Comparison of ENCODE assay signal across 14 cellular contexts in genomic region chr4:138192113-138192512, GRCh38. TPM values are rescaled to one million over a fixed set of nuclear protein-coding genes. Genes with fewer than 3 reads are reported as not detected.
A peak's percentile ranks its signal among the peaks of the same experiment; 100 is the strongest.
DNase-seq lines count a peak whose midpoint lies in the region; ATAC-seq, FAIRE-seq and TF ChIP-seq lines count a peak whose summit lies in the region.
"Had no signal": no experiment of that assay in that cellular context is flagged by ENCODE, and none has a peak within 500 bp of the region (broad histone marks: within the 10 kb centered on the region; RNA-seq: fewer than 3 reads in every experiment).

No MANE protein-coding gene starts in this region.

- BruUV-seq in K562 (replicated peaks; lab: Mats Ljungman, UMichigan), result no TSS peak

- H3K4me1 ChIP-seq in K562 (replicated peaks in 1 of 2; ENCODE audit: control insufficient read depth in 2 of 2, insufficient read depth in 2 of 2, low read length in 2 of 2) (0 out of 5 replicates have a peak, but pooled peaks cover 0 to 7% of the 10 kb centered on the region in 2 experiments), psoas muscle (no peaks in the 10 kb centered on the region)
- no peaks in the 10 kb centered on the region for H3K4me1 ChIP-seq in naive thymus-derived CD4-positive, alpha-beta T cell (ENCODE audit: control insufficient read depth in 2 of 2, insufficient read depth in 2 of 2, low read length in 2 of 2)
- H3K4me1 ChIP-seq: uterus had no signal

- H3K27ac ChIP-seq in K562 (ENCODE audit: extremely low read depth, low read depth, low read length) (no peak overlapping the region), psoas muscle (no peak overlapping the region)
- H3K27ac ChIP-seq in naive thymus-derived CD4-positive, alpha-beta T cell (ENCODE audit: low read depth, low read length), result no peak overlapping the region
- H3K27ac ChIP-seq: uterus had no signal

- peak; percentile 35 for FAIRE-seq in K562 (lab: Jason Lieb, UNC)

- ATAC-seq in GM18909 (IDR thresholded peaks at IDR 0.05; ENCODE audit: poor library complexity, unreplicated experiment), result peak; percentile 39
- peak; percentile 15; the same call in 1 of the 3 replicates for ATAC-seq in K562
- no peak for ATAC-seq in psoas muscle
- ATAC-seq in naive thymus-derived CD4-positive, alpha-beta T cell, result no peak

- no peak overlapping the region for H3K4me3 Mint-ChIP-seq in naive thymus-derived CD4-positive, alpha-beta T cell
- H3K4me3 Mint-ChIP-seq in activated naive CD4-positive, alpha-beta T cell treated with anti-CD3 and anti-CD28 coated beads, Interleukin-2, amount 10 ng/mL, durations not matched to agents 7 days and 5 days, result no peak overlapping the region
- H3K4me3 Mint-ChIP-seq: activated naive CD4-positive, alpha-beta T cell treated with anti-CD3 and anti-CD28 coated beads, Interleukin-2, amount 50 U/mL, for 24 hours; memory B cell had no signal

- POLR2A ChIA-PET in K562 (lab: Yijun Ruan, JAX), result interaction anchor here (0.6 kb wide), 1 partner anchor 535 kb away, joined by 4 read pairs; no protein-coding TSS in a partner anchor
- POLR2A ChIA-PET in naive thymus-derived CD4-positive, alpha-beta T cell (lab: Charles Lee), result no interaction called here

- H3K36me3 ChIP-seq in K562 (ENCODE audit: control insufficient read depth, insufficient read depth, low read length) (peaks cover 4% of the 10 kb centered on the region; the same call in 2 of the 3 replicates), psoas muscle (ENCODE audit: insufficient read depth in 1 of 2, low read depth in 1 of 2) (no peaks in the 10 kb centered on the region)
- H3K36me3 ChIP-seq in naive thymus-derived CD4-positive, alpha-beta T cell (ENCODE audit: control insufficient read depth in 2 of 3, insufficient read depth in 3 of 3, low read length in 3 of 3), result no peaks in the 10 kb centered on the region
- H3K36me3 ChIP-seq: BLaER1 treated with 17β-estradiol and CSF1 and Interleukin-3, amounts not matched to agents 10 nM and 100 nM; uterus had no signal

- CTCF ChIA-PET in K562 (lab: Yijun Ruan, JAX; ENCODE audit: low intra/inter-chr PET ratio), result no interaction called here
- CTCF ChIA-PET in naive thymus-derived CD4-positive, alpha-beta T cell (lab: Charles Lee), result no interaction called here
- CTCF ChIA-PET in activated naive CD4-positive, alpha-beta T cell treated with anti-CD3 and anti-CD28 coated beads, Interleukin-2, amount 10 ng/mL, durations not matched to agents 7 days and 5 days (lab: Charles Lee), result interaction anchor here (1.0 kb wide), 1 partner anchor 10 kb away, joined by 3 read pairs; no protein-coding TSS in a partner anchor

- TF ChIP-seq EP300 in K562 (IDR thresholded peaks at IDR 0.05; ENCODE audit: low read length), result no peak

- intact Hi-C loops in K562 (cut with micrococcal nuclease), result no loop called here
- intact Hi-C loops in psoas muscle (cut with DNase I), result loop anchor here in 1 of 2 donors (10.0 kb wide), 1 partner anchor 673 kb away; no protein-coding TSS in a partner anchor
- intact Hi-C loops in naive thymus-derived CD4-positive, alpha-beta T cell (cut with micrococcal nuclease), result no loop called here

- no peak for TF ChIP-seq RAD21 in K562 (CRISPR knock-in tag; conservative IDR thresholded peaks at IDR 0.05 in 1 of 2, IDR thresholded peaks at IDR 0.05 in 1 of 2)

- H3K4me3 ChIP-seq in K562 (no peak overlapping the region), psoas muscle (no peak overlapping the region)
- H3K4me3 ChIP-seq in naive thymus-derived CD4-positive, alpha-beta T cell (ENCODE audit: low read length), result no peak overlapping the region
- H3K4me3 ChIP-seq: BLaER1 treated with 17β-estradiol and CSF1 and Interleukin-3, amounts not matched to agents 10 nM and 100 nM; uterus had no signal

- H3K9me1 ChIP-seq in K562 (ENCODE audit: control insufficient read depth, insufficient read depth, low read length), result no peaks in the 10 kb centered on the region

- no peaks in the 10 kb centered on the region for H3K27me3 Mint-ChIP-seq in naive thymus-derived CD4-positive, alpha-beta T cell
- H3K27me3 Mint-ChIP-seq in activated naive CD4-positive, alpha-beta T cell treated with anti-CD3 and anti-CD28 coated beads, Interleukin-2, amount 10 ng/mL, durations not matched to agents 7 days and 5 days, result no peaks in the 10 kb centered on the region
- H3K27me3 Mint-ChIP-seq: activated naive CD4-positive, alpha-beta T cell treated with anti-CD3 and anti-CD28 coated beads, Interleukin-2, amount 50 U/mL, for 24 hours had no signal

- DNase-seq in CD1c-positive myeloid dendritic cell (ENCODE audit: extremely low spot score) (peak; percentile 35), HT-29 (ENCODE audit: low spot score) (peak; percentile 27), K562 (ENCODE audit: extremely low read depth in 1 of 4, low spot score in 3 of 4) (peak; percentile 12 to 18 (median 13)), psoas muscle (no peak)
- DNase-seq in naive thymus-derived CD4-positive, alpha-beta T cell, result no peak
- no peak for DNase-seq in activated naive CD4-positive, alpha-beta T cell treated with anti-CD3 and anti-CD28 coated beads, Interleukin-2, amount 10 ng/mL, durations not matched to agents 7 days and 5 days
- DNase-seq in effector CD8-positive, alpha-beta T cell (lab: John Stamatoyannopoulos, UW), result no peak
- DNase-seq: activated CD4-positive, CD25-positive, alpha-beta regulatory T cell treated with anti-CD3 and anti-CD28 coated beads, Interleukin-2, amount 50 U/mL, for 72 hours; NCI-H187; uterus had no signal

- H3K9ac ChIP-seq in K562 (ENCODE audit: insufficient read depth in 1 of 2, low read depth in 2 of 2, low read length in 2 of 2), result no peak overlapping the region
- H3K9ac ChIP-seq: BLaER1 treated with 17β-estradiol and CSF1 and Interleukin-3, amounts not matched to agents 10 nM and 100 nM had no signal

- TF ChIP-seq CTCF in K562 (IDR thresholded peaks at IDR 0.05 in 2 of 3, conservative IDR thresholded peaks at IDR 0.05 in 1 of 3; ENCODE audit: insufficient read depth in 2 of 3, low read depth in 1 of 3, low read length in 3 of 3) (no peak), psoas muscle (IDR thresholded peaks at IDR 0.05) (no peak)

- WGBS in K562 (ENCODE audit: insufficient coverage, low coverage, missing lambda C conversion rate), result 51% methylated on average over 2 of the region's 2 CpGs
- 78 to 93% (median 92%) methylated on average over 2 of the region's 2 CpGs for WGBS in psoas muscle, 3 donors

- H3K79me2 ChIP-seq in K562 (ENCODE audit: control insufficient read depth, insufficient read depth, low read length), result no peaks in the 10 kb centered on the region

- in situ Hi-C loops in K562 (cut with MboI), result no loop called here

- peaks cover 0 to 4% (median 0%) of the 10 kb centered on the region in 7 donors for H3K4me1 Mint-ChIP-seq in naive thymus-derived CD4-positive, alpha-beta T cell
- no peaks in the 10 kb centered on the region for H3K4me1 Mint-ChIP-seq in activated naive CD4-positive, alpha-beta T cell treated with anti-CD3 and anti-CD28 coated beads, Interleukin-2, amount 10 ng/mL, durations not matched to agents 7 days and 5 days
- H3K4me1 Mint-ChIP-seq: activated naive CD4-positive, alpha-beta T cell treated with anti-CD3 and anti-CD28 coated beads, Interleukin-2, amount 50 U/mL, for 24 hours had no signal

- TF ChIP-seq POLR2A in K562 (conservative IDR thresholded peaks at IDR 0.05), result no peak

- H2AFZ ChIP-seq in K562 (ENCODE audit: low read depth, low read length), result no peak overlapping the region

- H3K36me3 Mint-ChIP-seq in naive thymus-derived CD4-positive, alpha-beta T cell, result peaks cover 0 to 3% (median 0%) of the 10 kb centered on the region in 5 donors
- H3K36me3 Mint-ChIP-seq in activated naive CD4-positive, alpha-beta T cell treated with anti-CD3 and anti-CD28 coated beads, Interleukin-2, amount 10 ng/mL, durations not matched to agents 7 days and 5 days, result no peaks in the 10 kb centered on the region
- H3K36me3 Mint-ChIP-seq: activated naive CD4-positive, alpha-beta T cell treated with anti-CD3 and anti-CD28 coated beads, Interleukin-2, amount 50 U/mL, for 24 hours; memory B cell had no signal

- H3K9me3 ChIP-seq in K562 (replicated peaks; ENCODE audit: control insufficient read depth, insufficient read depth, low read depth, low read length) (no peaks in the 10 kb centered on the region), psoas muscle (no peaks in the 10 kb centered on the region)
- H3K9me3 ChIP-seq in naive thymus-derived CD4-positive, alpha-beta T cell (ENCODE audit: control insufficient read depth in 2 of 3, low read length in 3 of 3), result no peaks in the 10 kb centered on the region
- H3K9me3 ChIP-seq: uterus had no signal

- H4K20me1 ChIP-seq in K562 (replicated peaks; ENCODE audit: control insufficient read depth, insufficient read depth, low read length), result no peaks in the 10 kb centered on the region
- H4K20me1 ChIP-seq: BLaER1 treated with 17β-estradiol and CSF1 and Interleukin-3, amounts not matched to agents 10 nM and 100 nM had no signal

- no peak overlapping the region for H3K27ac Mint-ChIP-seq in naive thymus-derived CD4-positive, alpha-beta T cell
- H3K27ac Mint-ChIP-seq in activated naive CD4-positive, alpha-beta T cell treated with anti-CD3 and anti-CD28 coated beads, Interleukin-2, amount 10 ng/mL, durations not matched to agents 7 days and 5 days, result no peak overlapping the region
- H3K27ac Mint-ChIP-seq: activated naive CD4-positive, alpha-beta T cell treated with anti-CD3 and anti-CD28 coated beads, Interleukin-2, amount 50 U/mL, for 24 hours; memory B cell had no signal

- no peak overlapping the region for H3K4me2 ChIP-seq in K562 (ENCODE audit: insufficient read depth, low read length)

- H3K9me3 Mint-ChIP-seq in naive thymus-derived CD4-positive, alpha-beta T cell, result peaks cover 0 to 2% (median 0%) of the 10 kb centered on the region in 11 donors
- H3K9me3 Mint-ChIP-seq in activated naive CD4-positive, alpha-beta T cell treated with anti-CD3 and anti-CD28 coated beads, Interleukin-2, amount 10 ng/mL, durations not matched to agents 7 days and 5 days, result no peaks in the 10 kb centered on the region
- H3K9me3 Mint-ChIP-seq: activated naive CD4-positive, alpha-beta T cell treated with anti-CD3 and anti-CD28 coated beads, Interleukin-2, amount 50 U/mL, for 24 hours; memory B cell had no signal

- H3K27me3 ChIP-seq in K562 (ENCODE audit: control insufficient read depth in 2 of 2, insufficient read depth in 2 of 2, low read length in 2 of 2) (no peaks in the 10 kb centered on the region), psoas muscle (ENCODE audit: insufficient read depth in 3 of 3, low read length in 2 of 3) (peaks cover 0 to 3% (median 0%) of the 10 kb centered on the region in 3 donors)
- no peaks in the 10 kb centered on the region for H3K27me3 ChIP-seq in naive thymus-derived CD4-positive, alpha-beta T cell (ENCODE audit: control insufficient read depth in 2 of 2, insufficient read depth in 2 of 2, low read length in 2 of 2)
- H3K27me3 ChIP-seq: BLaER1 treated with 17β-estradiol and CSF1 and Interleukin-3, amounts not matched to agents 10 nM and 100 nM; uterus had no signal

RNA-seq across cellular contexts. Expression of gene SLC7A11, which starts 50.0 kb away (rescaled TPM):
- total RNA-seq in HT-29 (2014; rRNA removed; shearing (Covaris generic)), result 16.6 and 19.7 TPM in 2 replicates
- total RNA-seq in K562 (2011; cell fraction: chromatin; rRNA removed; ENCODE audit: low replicate concordance), result 27.5 and 76.5 TPM in 2 replicates
- 16.5 and 25.1 TPM in 2 replicates for total RNA-seq in K562 (2011; cell fraction: nucleolus; rRNA removed)
- 48.4 and 73.4 TPM in 2 replicates for total RNA-seq in K562 (2011; cell fraction: nucleoplasm; rRNA removed)
- total RNA-seq in K562 (2014; rRNA removed), result 13.0 and 13.1 TPM in 2 replicates
- 26.1 and 37.6 TPM in 2 replicates for total RNA-seq in K562 (2014; rRNA removed; fragmentation: Illumina TruSeq; extraction: Trizol)
- 3.5 and 4.5 TPM in 2 replicates for total RNA-seq in K562 (2015; rRNA removed; fragmentation: Illumina TruSeq; extraction: Trizol)
- 13.1 and 15.4 TPM in 2 replicates for total RNA-seq in K562 (2021)
- 13.9 and 18.6 TPM in 2 replicates for polyA plus RNA-seq in K562 (2011; rRNA removed)
- 2.3 and 9.1 TPM in 2 replicates for polyA plus RNA-seq in K562 (2011; cell fraction: cytosol; rRNA removed)
- polyA plus RNA-seq in K562 (2011; cell fraction: nucleus; rRNA removed), result 9.7 and 19.0 TPM in 2 replicates
- 4.8 and 19.7 TPM in 2 replicates for polyA plus RNA-seq in K562 (2012)
- 16.4 and 16.5 TPM in 2 replicates for polyA plus RNA-seq in K562 (2014; fragmentation: Illumina TruSeq; extraction: Trizol)
- polyA plus RNA-seq in K562 (2014; fragmentation: Nextera tagmentation; extraction: Ambion mirVana), result 1 to 10 TPM; 4.7 to 9.1 TPM
- 11.5 and 13.5 TPM in 2 replicates for polyA plus RNA-seq in K562 (2014; rRNA removed)
- polyA minus RNA-seq in K562 (2011; rRNA and poly(A)+ RNA removed), result 25.7 and 42.3 TPM in 2 replicates
- 11.0 and 17.2 TPM in 2 replicates for polyA minus RNA-seq in K562 (2011; cell fraction: cytosol; rRNA and poly(A)+ RNA removed)
- polyA minus RNA-seq in K562 (2011; cell fraction: nucleus; rRNA and poly(A)+ RNA removed), result 18.3 and 53.0 TPM in 2 replicates
- under 1 TPM in 3 of 4 donors, not detected in 1; 0.14 to 0.52 (median 0.26) TPM for total RNA-seq in psoas muscle
- under 1 TPM; 0.04 to 0.12 (median 0.08) TPM for polyA plus RNA-seq in psoas muscle
- 1 to 10 TPM in 2 of 5 experiments, under 1 TPM in 3; 0.21 to 2.8 (median 0.54) TPM for total RNA-seq in naive thymus-derived CD4-positive, alpha-beta T cell
- not detected for polyA plus RNA-seq in naive thymus-derived CD4-positive, alpha-beta T cell

Comparison
In these comparisons a context has a peak if more than half of its experiments do, and no peak if none do; other contexts are left out.
1. DNase-seq: peak in CD1c-positive myeloid dendritic cell (single experiment), HT-29 (single experiment) and K562 (4 of 4); none in psoas muscle (0 of 2), naive thymus-derived CD4-positive, alpha-beta T cell (0 of 9), activated naive CD4-positive, alpha-beta T cell treated with anti-CD3 and anti-CD28 coated beads, Interleukin-2, amount 10 ng/mL, durations not matched to agents 7 days and 5 days (single experiment) and effector CD8-positive, alpha-beta T cell (single experiment).
2. ATAC-seq: peak in GM18909 (single experiment) and K562 (single experiment); none in psoas muscle (0 of 4) and naive thymus-derived CD4-positive, alpha-beta T cell (single experiment).